Comparison of ENCODE assay signal across 1 cellular context in the genomic region with DNA sequence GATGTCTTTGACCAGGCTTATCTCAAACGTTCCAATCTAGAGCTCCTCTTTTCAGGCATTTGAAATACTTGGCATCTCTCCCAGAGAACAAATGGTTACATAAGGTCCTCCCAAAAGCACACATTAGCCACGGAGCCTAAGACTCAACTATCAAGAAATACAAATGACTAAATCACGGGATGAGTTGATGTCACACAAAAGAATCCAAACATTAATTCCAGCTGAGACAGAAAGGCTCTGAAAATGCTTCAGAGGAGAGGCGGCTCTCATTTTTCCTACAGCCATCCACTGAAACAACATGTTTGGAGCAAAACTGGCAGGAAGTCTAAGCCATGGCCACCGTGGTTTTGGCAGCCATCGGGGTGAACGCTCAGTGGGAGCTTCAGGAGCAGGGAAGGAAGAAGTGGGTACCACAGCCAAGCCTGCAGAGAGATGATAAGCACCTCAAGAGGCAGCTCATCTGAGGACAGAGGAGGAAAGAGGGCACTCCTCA.
TF ChIP-seq lines count a peak whose summit lies in the region.

No MANE protein-coding gene starts in this region.

TF ChIP-seq in liver, 16 proteins besides CTCF, POLR2A, EP300 and RAD21 (continued from another document):
- TF ChIP-seq, protein P1, sequence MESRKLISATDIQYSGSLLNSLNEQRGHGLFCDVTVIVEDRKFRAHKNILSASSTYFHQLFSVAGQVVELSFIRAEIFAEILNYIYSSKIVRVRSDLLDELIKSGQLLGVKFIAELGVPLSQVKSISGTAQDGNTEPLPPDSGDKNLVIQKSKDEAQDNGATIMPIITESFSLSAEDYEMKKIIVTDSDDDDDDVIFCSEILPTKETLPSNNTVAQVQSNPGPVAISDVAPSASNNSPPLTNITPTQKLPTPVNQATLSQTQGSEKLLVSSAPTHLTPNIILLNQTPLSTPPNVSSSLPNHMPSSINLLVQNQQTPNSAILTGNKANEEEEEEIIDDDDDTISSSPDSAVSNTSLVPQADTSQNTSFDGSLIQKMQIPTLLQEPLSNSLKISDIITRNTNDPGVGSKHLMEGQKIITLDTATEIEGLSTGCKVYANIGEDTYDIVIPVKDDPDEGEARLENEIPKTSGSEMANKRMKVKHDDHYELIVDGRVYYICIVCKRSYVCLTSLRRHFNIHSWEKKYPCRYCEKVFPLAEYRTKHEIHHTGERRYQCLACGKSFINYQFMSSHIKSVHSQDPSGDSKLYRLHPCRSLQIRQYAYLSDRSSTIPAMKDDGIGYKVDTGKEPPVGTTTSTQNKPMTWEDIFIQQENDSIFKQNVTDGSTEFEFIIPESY (IDR thresholded peaks at IDR 0.05) = no peak
- peak in 1 of 2 donors; percentile 72 for TF ChIP-seq RXRA (IDR thresholded peaks at IDR 0.05)
